ENCODE assay signal across 9 cellular contexts in genomic region chr1:10793129-10793651, GRCh38. TPM values are rescaled to one million over a fixed set of nuclear protein-coding genes. Genes with fewer than 3 reads are reported as not detected.
DNase-seq lines count a peak whose midpoint lies in the region; ATAC-seq and FAIRE-seq lines count a peak whose summit lies in the region.
"Had no signal": no experiment of that assay in that cellular context is flagged by ENCODE, and none has a peak within 500 bp of the region (broad histone marks: within the 10 kb centered on the region; RNA-seq: fewer than 3 reads in every experiment).

No MANE protein-coding gene starts in this region.

- H3K4me3 ChIP-seq in small intestine (ENCODE audit: low read depth in 1 of 2, low read length in 2 of 2): peak overlapping the region in 1 of 2 donors; percentile 62

- DNase-seq in NCI-H2196 (lab: John Stamatoyannopoulos, UW; ENCODE audit: unreplicated experiment): peak; percentile 54
- DNase-seq in NCI-H2196 treated with DMSO at 0.1 percent for 48 hours (lab: John Stamatoyannopoulos, UW; ENCODE audit: unreplicated experiment): no peak
- DNase-seq in NOMO-1 treated with dmso at 0.1 percent for 144 hours (lab: John Stamatoyannopoulos, UW; ENCODE audit: unreplicated experiment): peak; percentile 6
- DNase-seq in fibroblast of peridontal ligament (ENCODE audit: extremely low read depth): peak; percentile 20
- peak; percentile 98 for DNase-seq in small intestine
- no peak for DNase-seq in iPS-NIHi7 (ENCODE audit: extremely low spot score)
- no peak for DNase-seq in HUDEP-2 (lab: John Stamatoyannopoulos, UW; ENCODE audit: unreplicated experiment in 76 of 76)

- no peak for ATAC-seq in HG03095 (IDR thresholded peaks at IDR 0.05; ENCODE audit: unreplicated experiment)

- H3K27me3 ChIP-seq in small intestine (ENCODE audit: control insufficient read depth in 2 of 2, insufficient read depth in 2 of 2, low read length in 2 of 2): peaks cover 0 to 12% of the 10 kb centered on the region in 2 donors

- peaks cover 0 to 2% of the 10 kb centered on the region in 2 donors for H3K4me1 ChIP-seq in small intestine (ENCODE audit: control insufficient read depth in 2 of 2, insufficient read depth in 1 of 2, low read depth in 1 of 2, low read length in 1 of 2)

- no peaks in the 10 kb centered on the region for H3K9me3 ChIP-seq in small intestine (ENCODE audit: control insufficient read depth, low read depth)

- H3K27ac ChIP-seq in small intestine (ENCODE audit: low read depth in 1 of 2, low read length in 1 of 2): peak overlapping the region; percentile 66 to 90

- no peaks in the 10 kb centered on the region for H3K36me3 ChIP-seq in small intestine (ENCODE audit: control insufficient read depth in 2 of 2, insufficient read depth in 2 of 2, low read length in 2 of 2)

- FAIRE-seq in small intestine (lab: Jason Lieb, UNC): peak; percentile 59
- FAIRE-seq: endothelial cell of umbilical vein had no signal

- WGBS in small intestine, 3 donors: 0 to 3% (median 2%) methylated on average over 9 of the region's 9 CpGs

RNA-seq across cellular contexts. Expression of gene CASZ1, which starts 3.3 kb away (rescaled TPM):
- 10 to 100 TPM; 13.5 to 23.0 (median 15.4) TPM for polyA plus RNA-seq in small intestine

Comparison
In these comparisons a context has a peak if more than half of its experiments do, and no peak if none do; other contexts are left out.
1. DNase-seq: peak in NCI-H2196 (single experiment), NOMO-1 treated with dmso at 0.1 percent for 144 hours (single experiment), fibroblast of peridontal ligament (single experiment) and small intestine (single experiment); none in NCI-H2196 treated with DMSO at 0.1 percent for 48 hours (single experiment), iPS-NIHi7 (single experiment) and HUDEP-2 (0 of 76).